Comparison of ENCODE assay signal across 1 cellular context in genomic region chr6:26330835-26331808, GRCh38.
TF ChIP-seq lines count a peak whose summit lies in the region.

No MANE protein-coding gene starts in this region.

TF ChIP-seq in HepG2, 621 proteins besides CTCF, POLR2A, EP300 and RAD21 (continues in another document):
- TF ChIP-seq, protein P1, sequence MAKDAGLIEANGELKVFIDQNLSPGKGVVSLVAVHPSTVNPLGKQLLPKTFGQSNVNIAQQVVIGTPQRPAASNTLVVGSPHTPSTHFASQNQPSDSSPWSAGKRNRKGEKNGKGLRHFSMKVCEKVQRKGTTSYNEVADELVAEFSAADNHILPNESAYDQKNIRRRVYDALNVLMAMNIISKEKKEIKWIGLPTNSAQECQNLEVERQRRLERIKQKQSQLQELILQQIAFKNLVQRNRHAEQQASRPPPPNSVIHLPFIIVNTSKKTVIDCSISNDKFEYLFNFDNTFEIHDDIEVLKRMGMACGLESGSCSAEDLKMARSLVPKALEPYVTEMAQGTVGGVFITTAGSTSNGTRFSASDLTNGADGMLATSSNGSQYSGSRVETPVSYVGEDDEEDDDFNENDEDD (CRISPR knock-in tag; IDR thresholded peaks at IDR 0.05; ENCODE audit: borderline replicate concordance): no peak
- TF ChIP-seq MLXIP (CRISPR knock-in tag; IDR thresholded peaks at IDR 0.05; ENCODE audit: borderline replicate concordance): no peak
- TF ChIP-seq MAF1 (CRISPR knock-in tag; IDR thresholded peaks at IDR 0.05; ENCODE audit: borderline replicate concordance): peak; percentile 94; the same call in 1 of the 2 replicates
- peak; percentile 55; the same call in 1 of the 2 replicates for TF ChIP-seq ARID4A (CRISPR knock-in tag; IDR thresholded peaks at IDR 0.05; ENCODE audit: borderline replicate concordance)
- TF ChIP-seq KLF6 (CRISPR knock-in tag; IDR thresholded peaks at IDR 0.05): peak; percentile 32; the same call in 1 of the 2 replicates
- TF ChIP-seq CBX1 (IDR thresholded peaks at IDR 0.05; ENCODE audit: low read depth): peak; percentile 43
- peak; percentile 71 for TF ChIP-seq KDM2A (CRISPR knock-in tag; IDR thresholded peaks at IDR 0.05; ENCODE audit: borderline replicate concordance, low read depth)
- TF ChIP-seq ZFP41 (CRISPR knock-in tag; IDR thresholded peaks at IDR 0.05; ENCODE audit: borderline replicate concordance): no peak
- no peak for TF ChIP-seq GMEB2 (CRISPR knock-in tag; IDR thresholded peaks at IDR 0.05; ENCODE audit: low read depth)
- TF ChIP-seq ZNF383 (CRISPR knock-in tag; IDR thresholded peaks at IDR 0.05; ENCODE audit: borderline replicate concordance): no peak
- no peak for TF ChIP-seq ZBTB7A (CRISPR knock-in tag; IDR thresholded peaks at IDR 0.05)
- TF ChIP-seq CEBPB (IDR thresholded peaks at IDR 0.05; ENCODE audit: borderline replicate concordance, low read depth, low read length): peak; percentile 50; the same call in 1 of the 2 replicates
- 0 out of 2 replicates have a peak, but pooled peaks have one; percentile 11 for TF ChIP-seq JUND (CRISPR knock-in tag; IDR thresholded peaks at IDR 0.05)
- TF ChIP-seq PRPF4 (IDR thresholded peaks at IDR 0.05; ENCODE audit: low read depth, low read length, poor library complexity, severe bottlenecking): peak; percentile 94
- no peak for TF ChIP-seq MEF2D (CRISPR knock-in tag; IDR thresholded peaks at IDR 0.05)
- TF ChIP-seq, protein P2, sequence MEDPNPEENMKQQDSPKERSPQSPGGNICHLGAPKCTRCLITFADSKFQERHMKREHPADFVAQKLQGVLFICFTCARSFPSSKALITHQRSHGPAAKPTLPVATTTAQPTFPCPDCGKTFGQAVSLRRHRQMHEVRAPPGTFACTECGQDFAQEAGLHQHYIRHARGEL (CRISPR knock-in tag; IDR thresholded peaks at IDR 0.05): no peak
- peak; percentile 32; the same call in 1 of the 2 replicates for TF ChIP-seq PRDM10 (CRISPR knock-in tag; IDR thresholded peaks at IDR 0.05; ENCODE audit: low read depth)
- TF ChIP-seq, protein P3, sequence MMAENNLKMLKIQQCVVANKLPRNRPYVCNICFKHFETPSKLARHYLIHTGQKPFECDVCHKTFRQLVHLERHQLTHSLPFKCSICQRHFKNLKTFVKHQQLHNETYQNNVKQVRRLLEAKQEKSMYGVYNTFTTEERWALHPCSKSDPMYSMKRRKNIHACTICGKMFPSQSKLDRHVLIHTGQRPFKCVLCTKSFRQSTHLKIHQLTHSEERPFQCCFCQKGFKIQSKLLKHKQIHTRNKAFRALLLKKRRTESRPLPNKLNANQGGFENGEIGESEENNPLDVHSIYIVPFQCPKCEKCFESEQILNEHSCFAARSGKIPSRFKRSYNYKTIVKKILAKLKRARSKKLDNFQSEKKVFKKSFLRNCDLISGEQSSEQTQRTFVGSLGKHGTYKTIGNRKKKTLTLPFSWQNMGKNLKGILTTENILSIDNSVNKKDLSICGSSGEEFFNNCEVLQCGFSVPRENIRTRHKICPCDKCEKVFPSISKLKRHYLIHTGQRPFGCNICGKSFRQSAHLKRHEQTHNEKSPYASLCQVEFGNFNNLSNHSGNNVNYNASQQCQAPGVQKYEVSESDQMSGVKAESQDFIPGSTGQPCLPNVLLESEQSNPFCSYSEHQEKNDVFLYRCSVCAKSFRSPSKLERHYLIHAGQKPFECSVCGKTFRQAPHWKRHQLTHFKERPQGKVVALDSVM (CRISPR knock-in tag; IDR thresholded peaks at IDR 0.05): no peak
- TF ChIP-seq, protein P4, sequence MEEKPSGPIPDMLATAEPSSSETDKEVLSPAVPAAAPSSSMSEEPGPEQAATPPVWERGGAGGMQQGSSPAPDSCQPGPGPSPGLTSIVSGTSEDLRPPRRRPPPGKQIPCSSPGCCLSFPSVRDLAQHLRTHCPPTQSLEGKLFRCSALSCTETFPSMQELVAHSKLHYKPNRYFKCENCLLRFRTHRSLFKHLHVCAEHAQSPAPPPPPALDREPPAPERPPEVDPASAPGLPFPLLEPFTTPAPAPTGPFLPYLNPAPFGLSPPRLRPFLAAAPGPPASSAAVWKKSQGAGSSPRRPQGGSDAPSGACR (CRISPR knock-in tag; IDR thresholded peaks at IDR 0.05): peak; percentile 30; the same call in 1 of the 2 replicates
- peak; percentile 74; the same call in 1 of the 2 replicates for TF ChIP-seq FOXJ3 (CRISPR knock-in tag; IDR thresholded peaks at IDR 0.05; ENCODE audit: borderline replicate concordance)
- TF ChIP-seq ZMYM4 (CRISPR knock-in tag; IDR thresholded peaks at IDR 0.05): peak; percentile 23; the same call in 1 of the 2 replicates
- no peak for TF ChIP-seq ZNF879 (CRISPR knock-in tag; IDR thresholded peaks at IDR 0.05)
- TF ChIP-seq FOXA1 (IDR thresholded peaks at IDR 0.05): no peak
- peak; percentile 40; the same call in 1 of the 2 replicates for TF ChIP-seq FOXA1 (CRISPR knock-in tag; IDR thresholded peaks at IDR 0.05)
- 0 out of 2 replicates have a peak, but pooled peaks have one; percentile 29 for TF ChIP-seq RXRB (CRISPR knock-in tag; IDR thresholded peaks at IDR 0.05; ENCODE audit: borderline replicate concordance)
- no peak for TF ChIP-seq E2F2 (CRISPR knock-in tag; IDR thresholded peaks at IDR 0.05; ENCODE audit: borderline replicate concordance)
- no peak for TF ChIP-seq ZBTB21 (CRISPR knock-in tag; IDR thresholded peaks at IDR 0.05)
- no peak for TF ChIP-seq ZNF496 (CRISPR knock-in tag; IDR thresholded peaks at IDR 0.05; ENCODE audit: insufficient replicate concordance)
